21 cellular contexts compared by ENCODE assay signal in the genomic region with DNA sequence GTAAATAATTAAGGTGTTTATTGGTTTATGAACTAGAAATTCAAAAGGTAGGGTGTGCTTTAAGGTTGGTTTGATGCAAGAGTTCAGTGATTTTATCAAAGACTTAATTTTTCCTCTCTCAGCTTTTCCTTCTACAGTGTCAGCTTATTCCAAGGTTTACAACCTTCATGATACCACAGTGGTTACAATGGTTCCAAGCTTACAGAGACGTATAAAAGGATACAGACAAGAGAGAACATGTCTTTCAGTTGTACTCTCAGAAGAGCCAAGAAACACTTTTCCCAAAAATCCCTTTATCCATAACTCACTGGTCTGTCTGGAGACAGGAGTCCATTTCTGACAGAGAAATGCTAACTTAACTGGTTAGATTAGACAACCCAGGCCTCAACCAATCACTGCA.
"Had no signal": no experiment of that assay in that cellular context is flagged by ENCODE, and none has a peak within 500 bp of the region (broad histone marks: within the 10 kb centered on the region; RNA-seq: fewer than 3 reads in every experiment).

No MANE protein-coding gene starts in this region.

- H3K27me3 ChIP-seq: MG63, SJSA1 had no signal

- FAIRE-seq: HTR-8/SVneo had no signal

- H3K36me3 ChIP-seq: MG63, SJSA1 had no signal

- H3K4me3 ChIP-seq: MG63, SJSA1, SK-N-MC had no signal

- H3K27ac ChIP-seq: HL-60, SJSA1, SK-N-MC had no signal

- DNase-seq: KBM-7, MG63, NCI-H1092, NCI-H1105 treated with DMSO at 0.1 percent for 48 hours, NCI-H1417 treated with DMSO at 0.1 percent for 48 hours, NCI-H146, NCI-H1694 treated with DMSO at 0.1 percent for 48 hours, NCI-H1930, NCI-H2081, NCI-H2107, NCI-H2227 treated with DMSO at 0.1 percent for 48 hours, NCI-H524, NCI-H526 treated with DMSO at 0.1 percent for 48 hours, NCI-H774, Right ventricle myocardium superior, RPMI8226, SIG-M5 had no signal

- H3K4me1 ChIP-seq: SJSA1 had no signal

- H3K9me3 ChIP-seq: MG63, SJSA1 had no signal
